In genomic region chrX:144627947-144628346, GRCh38 we compare ENCODE assay signal across 30 cellular contexts.
"Had no signal": no experiment of that assay in that cellular context is flagged by ENCODE, and none has a peak within 500 bp of the region (broad histone marks: within the 10 kb centered on the region; RNA-seq: fewer than 3 reads in every experiment).

No MANE protein-coding gene starts in this region.

- H3K27ac ChIP-seq: ascending aorta, cardiac muscle cell, coronary artery, left ventricle myocardium inferior, pancreas, psoas muscle, sigmoid colon, thoracic aorta, vagina had no signal

- H3K4me3 ChIP-seq: ascending aorta, cardiac muscle cell, coronary artery, left ventricle myocardium inferior, pancreas, psoas muscle, sigmoid colon, thoracic aorta, vagina had no signal

- H3K36me3 ChIP-seq: ascending aorta, cardiac muscle cell, left ventricle myocardium inferior, pancreas, sigmoid colon, thoracic aorta, vagina had no signal

- H3K27me3 ChIP-seq: ascending aorta, cardiac muscle cell, pancreas, sigmoid colon, vagina had no signal

- H3K9me3 ChIP-seq: ascending aorta, left ventricle myocardium inferior, pancreas, psoas muscle, sigmoid colon, thoracic aorta, vagina had no signal

- ATAC-seq: effector memory CD8-positive, alpha-beta T cell; esophagus mucosa; naive thymus-derived CD4-positive, alpha-beta T cell; pancreas; psoas muscle; stimulated activated effector memory CD8-positive, alpha-beta T cell treated with anti-CD3 and anti-CD28 coated beads, Interleukin-12 subunit alpha, Interleukin-12 subunit beta, amount 100 ng/mL, for 72 hours; T-helper 17 cell; WTC11 had no signal

- DNase-seq: activated CD4-positive, alpha-beta memory T cell treated with anti-CD3 and anti-CD28 coated beads, Interleukin-2, amount 10 ng/mL, durations not matched to agents 7 days and 5 days; activated CD4-positive, alpha-beta T cell treated with anti-CD3 and anti-CD28 coated beads for 1 hour; activated CD4-positive, alpha-beta T cell treated with anti-CD3 and anti-CD28 coated beads, Interleukin-2, amount 10 ng/mL, durations not matched to agents 7 days and 5 days; activated CD8-positive, alpha-beta memory T cell treated with anti-CD3 and anti-CD28 coated beads, Interleukin-2, amount 50 U/mL, for 48 hours; activated gamma-delta T cell; activated naive CD4-positive, alpha-beta T cell treated with anti-CD3 and anti-CD28 coated beads, Interleukin-2, amount 10 ng/mL, durations not matched to agents 7 days and 5 days; activated naive CD8-positive, alpha-beta T cell treated with anti-CD3 and anti-CD28 coated beads, Interleukin-2, amount 10 ng/mL, durations not matched to agents 7 days and 5 days; activated T-cell treated with anti-CD3 and anti-CD28 coated beads, Interleukin-2, amount 50 U/mL, for 24 hours; effector memory CD8-positive, alpha-beta T cell; foreskin melanocyte; left ventricle myocardium inferior; midbrain; naive thymus-derived CD4-positive, alpha-beta T cell; nucleus accumbens; pancreas; psoas muscle; sigmoid colon; small intestine; stimulated activated CD4-positive, alpha-beta T cell treated with anti-CD3 and anti-CD28 coated beads, Interleukin-4, amount 100 ng/mL, for 24 hours; T-helper 17 cell; T1000; trophoblast cell had no signal

- H3K4me1 ChIP-seq: ascending aorta, left ventricle myocardium inferior, pancreas, psoas muscle, sigmoid colon, vagina had no signal
